Comparison of ENCODE assay signal across 14 cellular contexts in genomic region chr10:70603439-70603778, GRCh38. TPM values are rescaled to one million over a fixed set of nuclear protein-coding genes. Genes with fewer than 3 reads are reported as not detected.
A peak's percentile ranks its signal among the peaks of the same experiment; 100 is the strongest.
DNase-seq lines count a peak whose midpoint lies in the region; ATAC-seq, FAIRE-seq and TF ChIP-seq lines count a peak whose summit lies in the region.
"Had no signal": no experiment of that assay in that cellular context is flagged by ENCODE, and none has a peak within 500 bp of the region (broad histone marks: within the 10 kb centered on the region; RNA-seq: fewer than 3 reads in every experiment).

No MANE protein-coding gene starts in this region.

- no peak overlapping the region for H3K4me3 ChIP-seq in right lobe of liver
- H3K4me3 ChIP-seq in HepG2 (replicated peaks in 1 of 3; ENCODE audit: insufficient read depth in 1 of 3, low read depth in 2 of 3, low read length in 3 of 3), result no peak overlapping the region
- no peak overlapping the region for H3K4me3 ChIP-seq in osteoblast (ENCODE audit: insufficient read depth, low read length)
- no peak overlapping the region for H3K4me3 ChIP-seq in kidney (ENCODE audit: low read length in 2 of 2)
- H3K4me3 ChIP-seq: lung had no signal

- CTCF ChIA-PET in HepG2 (lab: Yijun Ruan, JAX; ENCODE audit: low intra/inter-chr PET ratio, low total read pairs), result no interaction called here

- TF ChIP-seq EP300 in HepG2 (IDR thresholded peaks at IDR 0.05; ENCODE audit: low read depth in 2 of 2, low read length in 2 of 2) (no peak), HepG2 (CRISPR knock-in tag; IDR thresholded peaks at IDR 0.05; ENCODE audit: borderline replicate concordance) (no peak)

- TF ChIP-seq RAD21 in HepG2 (CRISPR knock-in tag; IDR thresholded peaks at IDR 0.05), result no peak

- H3K79me2 ChIP-seq in HepG2 (ENCODE audit: insufficient read depth, low read length) (no peaks in the 10 kb centered on the region), osteoblast (ENCODE audit: insufficient read depth, low read length) (no peaks in the 10 kb centered on the region)

- H3K27ac ChIP-seq in right lobe of liver (peak overlapping the region in 1 of 3 donors; percentile 43), HepG2 (ENCODE audit: extremely low read length, insufficient read depth, low read length) (no peak overlapping the region), osteoblast (ENCODE audit: low read depth, low read length) (no peak overlapping the region), kidney (ENCODE audit: low read depth in 2 of 2, low read length in 2 of 2) (no peak overlapping the region)

- no peak for TF ChIP-seq CTCF in right lobe of liver (IDR thresholded peaks at IDR 0.05)
- TF ChIP-seq CTCF in HepG2 (CRISPR knock-in tag; IDR thresholded peaks at IDR 0.05), result no peak
- no peak for TF ChIP-seq CTCF in osteoblast (IDR thresholded peaks at IDR 0.05; ENCODE audit: extremely low read depth, low read depth, low read length)
- TF ChIP-seq CTCF in kidney (IDR thresholded peaks at IDR 0.05; ENCODE audit: borderline replicate concordance, extremely low read depth, insufficient read depth), result no peak

- BruUV-seq in HepG2 (replicated peaks; lab: Mats Ljungman, UMichigan), result no TSS peak

- ATAC-seq in right lobe of liver (peak in 3 of 4 donors; percentile 19 to 46 (median 37)), HepG2 (no peak), HG02571 (IDR thresholded peaks at IDR 0.05; ENCODE audit: unreplicated experiment) (no peak), HG02973 (IDR thresholded peaks at IDR 0.05; ENCODE audit: unreplicated experiment) (no peak)

- H3K36me3 ChIP-seq in right lobe of liver (no peaks in the 10 kb centered on the region), HepG2 (replicated peaks in 1 of 2; ENCODE audit: control insufficient read depth in 1 of 2, insufficient read depth in 2 of 2, low read length in 2 of 2) (no peaks in the 10 kb centered on the region), osteoblast (ENCODE audit: insufficient read depth, low read length) (no peaks in the 10 kb centered on the region), kidney (ENCODE audit: control insufficient read depth in 1 of 2, insufficient read depth in 2 of 2, low read length in 2 of 2) (no peaks in the 10 kb centered on the region)
- H3K36me3 ChIP-seq: heart left ventricle had no signal

- H3K9ac ChIP-seq in HepG2 (ENCODE audit: insufficient read depth, low read depth, low read length) (no peak overlapping the region), kidney (ENCODE audit: low read length in 2 of 2) (no peak overlapping the region)

- H3K27me3 ChIP-seq in right lobe of liver, result no peaks in the 10 kb centered on the region
- H3K27me3 ChIP-seq in HepG2 (ENCODE audit: control insufficient read depth in 1 of 2, insufficient read depth in 2 of 2, low read length in 2 of 2), result no peaks in the 10 kb centered on the region
- H3K27me3 ChIP-seq in osteoblast (ENCODE audit: insufficient read depth, low read length), result no peaks in the 10 kb centered on the region
- H3K27me3 ChIP-seq: heart left ventricle had no signal

- H2AFZ ChIP-seq in HepG2 (ENCODE audit: low read length) (no peak overlapping the region), osteoblast (ENCODE audit: low read length) (no peak overlapping the region)

- H3K4me1 ChIP-seq in right lobe of liver (no peaks in the 10 kb centered on the region), HepG2 (ENCODE audit: insufficient read depth, low read length) (peaks cover 8% of the 10 kb centered on the region; the same call in 1 of the 2 replicates), osteoblast (ENCODE audit: insufficient read depth, low read length) (no peaks in the 10 kb centered on the region), kidney (ENCODE audit: control insufficient read depth in 1 of 2, insufficient read depth in 1 of 2, low read depth in 1 of 2, low read length in 2 of 2) (no peaks in the 10 kb centered on the region)
- H3K4me1 ChIP-seq: heart left ventricle had no signal

- WGBS in right lobe of liver (ENCODE audit: insufficient coverage, low coverage, low lambda C conversion rate, missing lambda C conversion rate), result 40% methylated on average over 3 of the region's 6 CpGs
- 30% methylated on average over 5 of the region's 6 CpGs for WGBS in HepG2 (ENCODE audit: low lambda C conversion rate)

- DNase-seq in right lobe of liver, result no peak
- no peak for DNase-seq in HepG2 (ENCODE audit: low spot score)
- DNase-seq in activated gamma-delta T cell treated with anti-CD3 and anti-CD28 coated beads, Interleukin-2, amount 50 U/mL, for 16 hours (ENCODE audit: low read depth), result peak; percentile 61
- peak; percentile 62 for DNase-seq in osteoblast (ENCODE audit: insufficient read length, low spot score, missing footprints)
- DNase-seq in kidney, result no peak
- no peak for DNase-seq in NCI-H1436 treated with DMSO at 0.1 percent for 48 hours (lab: John Stamatoyannopoulos, UW)
- DNase-seq: DMS79 treated with DMSO at 0.1 percent for 48 hours, H7, heart left ventricle, posterior cingulate gyrus had no signal

- H3K4me2 ChIP-seq in HepG2 (ENCODE audit: low read depth, low read length), result no peak overlapping the region
- no peak overlapping the region for H3K4me2 ChIP-seq in osteoblast (ENCODE audit: insufficient read depth, low read length)

- FAIRE-seq in HepG2 (lab: Jason Lieb, UNC), result no peak
- no peak for FAIRE-seq in kidney (lab: Jason Lieb, UNC)

- H4K20me1 ChIP-seq in HepG2 (ENCODE audit: insufficient read depth, low read length) (no peaks in the 10 kb centered on the region), osteoblast (ENCODE audit: insufficient read depth, low read length) (no peaks in the 10 kb centered on the region)

- H3K9me3 ChIP-seq in right lobe of liver (no peaks in the 10 kb centered on the region), HepG2 (ENCODE audit: low read length) (no peaks in the 10 kb centered on the region), osteoblast (ENCODE audit: low read depth, low read length) (no peaks in the 10 kb centered on the region), kidney (ENCODE audit: control insufficient read depth in 1 of 2, low read length in 2 of 2) (no peaks in the 10 kb centered on the region)
- H3K9me3 ChIP-seq: heart left ventricle had no signal

- intact Hi-C loops in right lobe of liver (cut with DNase I), result no loop called here
- intact Hi-C loops in HepG2 (cut with micrococcal nuclease; ENCODE audit: unreplicated experiment), result no loop called here
- intact Hi-C loops in kidney (cut with DNase I), result no loop called here

- TF ChIP-seq POLR2A in right lobe of liver (IDR thresholded peaks at IDR 0.05) (no peak), HepG2 (IDR thresholded peaks at IDR 0.05; ENCODE audit: insufficient read depth in 1 of 2, low read depth in 2 of 2, low read length in 2 of 2) (no peak)

- in situ Hi-C loops in HepG2 (cut with HindIII; ENCODE audit: extremely low pct_ligation_motif_present, low pct_unique_long_range_greater_than_20kb), result no loop called here

- POLR2A ChIA-PET in HepG2 (lab: Yijun Ruan, JAX), result no interaction called here

TF ChIP-seq in HepG2, 621 proteins besides CTCF, POLR2A, EP300 and RAD21:
- TF ChIP-seq AGO2 (optimal IDR thresholded peaks at IDR 0.05; ENCODE audit: low read depth, low read length), result no peak

RNA-seq across cellular contexts. Expression of gene PRF1, which starts 0.9 kb away (rescaled TPM):
- total RNA-seq in right lobe of liver, result 1 to 10 TPM; 1.7 to 6.5 (median 3.1) TPM
- 0.32 and 1.00 TPM in 2 replicates for total RNA-seq in HepG2 (2016; rRNA removed; fragmentation: Illumina TruSeq; extraction: Trizol)
- total RNA-seq in HepG2 (2016; cell fraction: cytosol; rRNA removed; fragmentation: Illumina TruSeq; extraction: Trizol; ENCODE audit: low read depth), result not detected in 2 replicates
- total RNA-seq in HepG2 (2016; cell fraction: insoluble cytoplasmic fraction; rRNA removed; fragmentation: Illumina TruSeq; extraction: Trizol), result 0.18 and 1.2 TPM in 2 replicates
- 0.06 and 0.17 TPM in 2 replicates for total RNA-seq in HepG2 (2016; cell fraction: membrane; rRNA removed; fragmentation: Illumina TruSeq; extraction: Trizol)
- total RNA-seq in HepG2 (2016; cell fraction: nucleus; rRNA removed; fragmentation: Illumina TruSeq; extraction: Trizol), result 0.69 and 1.4 TPM in 2 replicates
- 1.4 and 1.7 TPM in 2 replicates for polyA plus RNA-seq in HepG2 (2011; rRNA removed)
- 1.0 and 1.1 TPM in 2 replicates for polyA plus RNA-seq in HepG2 (2011; cell fraction: cytosol; rRNA removed)
- polyA plus RNA-seq in HepG2 (2011; cell fraction: nucleus; rRNA removed), result 0.39 and 0.62 TPM in 2 replicates
- polyA plus RNA-seq in HepG2 (2012), result 0.08 and 1.0 TPM in 2 replicates
- not detected in 2 replicates for polyA plus RNA-seq in HepG2 (2016; cell fraction: cytosol; fragmentation: Illumina TruSeq; extraction: Trizol; ENCODE audit: low read depth)
- polyA plus RNA-seq in HepG2 (2016; cell fraction: insoluble cytoplasmic fraction; fragmentation: Illumina TruSeq; extraction: Trizol; ENCODE audit: low read depth), result 0.21 and 0.38 TPM in 2 replicates
- 0.17 and 0.45 TPM in 2 replicates for polyA plus RNA-seq in HepG2 (2016; cell fraction: membrane; fragmentation: Illumina TruSeq; extraction: Trizol; ENCODE audit: low read depth)
- 2.3 and 3.3 TPM in 2 replicates for polyA plus RNA-seq in HepG2 (2016; cell fraction: nucleus; fragmentation: Illumina TruSeq; extraction: Trizol; ENCODE audit: insufficient read depth, low read depth)
- polyA minus RNA-seq in HepG2 (2011; rRNA and poly(A)+ RNA removed; ENCODE audit: low replicate concordance), result 1.6 TPM in 1 of 2 replicates, not detected in the other
- polyA minus RNA-seq in HepG2 (2011; cell fraction: cytosol; rRNA and poly(A)+ RNA removed), result 0.99 and 1.1 TPM in 2 replicates
- 0.37 TPM in 1 of 2 replicates, not detected in the other for polyA minus RNA-seq in HepG2 (2011; cell fraction: nucleus; rRNA and poly(A)+ RNA removed)
- total RNA-seq in osteoblast, result not detected in 2 replicates
- 8.8 TPM for total RNA-seq in kidney
- polyA plus RNA-seq in kidney (ENCODE audit: insufficient read depth, low read depth, low replicate concordance), result 1.4 TPM
- total RNA-seq: H7, LHCN-M2 had no signal

Comparison
In these comparisons a context has a peak if more than half of its experiments do, and no peak if none do; other contexts are left out.
1. ATAC-seq: peak in right lobe of liver (3 of 4); none in HepG2 (single experiment), HG02571 (single experiment) and HG02973 (single experiment).
2. DNase-seq: peak in activated gamma-delta T cell treated with anti-CD3 and anti-CD28 coated beads, Interleukin-2, amount 50 U/mL, for 16 hours (single experiment) and osteoblast (single experiment); none in right lobe of liver (0 of 3), HepG2 (single experiment), kidney (single experiment) and NCI-H1436 treated with DMSO at 0.1 percent for 48 hours (single experiment).